8 cellular contexts compared by ENCODE assay signal in genomic region chr11:65382804-65383368, GRCh38. TPM values are rescaled to one million over a fixed set of nuclear protein-coding genes. Genes with fewer than 3 reads are reported as not detected.
DNase-seq lines count a peak whose midpoint lies in the region; ATAC-seq, FAIRE-seq and TF ChIP-seq lines count a peak whose summit lies in the region.

No MANE protein-coding gene starts in this region.

- 3% methylated on average over 12 of the region's 12 CpGs for WGBS in suprapubic skin

- no peak for FAIRE-seq in keratinocyte (lab: Jason Lieb, UNC)

- no peak for TF ChIP-seq POLR2A in suprapubic skin (IDR thresholded peaks at IDR 0.05)

- H3K36me3 ChIP-seq in keratinocyte (ENCODE audit: control insufficient read depth in 2 of 2, extremely low read depth in 1 of 2, insufficient read depth in 2 of 2, low read length in 2 of 2) (peaks cover 0 to under 1% of the 10 kb centered on the region in 2 experiments), suprapubic skin (no peaks in the 10 kb centered on the region)

- H3K4me1 ChIP-seq in keratinocyte (ENCODE audit: control insufficient read depth, extremely low read depth, insufficient read depth, low read length): peaks cover 45% of the 10 kb centered on the region
- H3K4me1 ChIP-seq in suprapubic skin: peaks cover 74% of the 10 kb centered on the region

- H3K27ac Mint-ChIP-seq in activated CD8-positive, alpha-beta memory T cell treated with anti-CD3 and anti-CD28 coated beads, Interleukin-2, amount 10 ng/mL, durations not matched to agents 7 days and 5 days: peak overlapping the region; percentile 98
- peak overlapping the region; percentile 97 for H3K27ac Mint-ChIP-seq in activated CD8-positive, alpha-beta T cell treated with anti-CD3 and anti-CD28 coated beads for 36 hours

- ATAC-seq in activated CD8-positive, alpha-beta memory T cell treated with anti-CD3 and anti-CD28 coated beads, Interleukin-2, amount 10 ng/mL, durations not matched to agents 7 days and 5 days: no peak
- no peak for ATAC-seq in activated CD8-positive, alpha-beta T cell treated with anti-CD3 and anti-CD28 coated beads for 36 hours
- ATAC-seq in HG02798 (IDR thresholded peaks at IDR 0.05; ENCODE audit: poor library complexity, unreplicated experiment) (no peak), GM19463 (IDR thresholded peaks at IDR 0.05; ENCODE audit: unreplicated experiment) (no peak)

- no peak for TF ChIP-seq CTCF in activated CD8-positive, alpha-beta T cell treated with anti-CD3 and anti-CD28 coated beads for 36 hours (IDR thresholded peaks at IDR 0.05)
- no peak for TF ChIP-seq CTCF in keratinocyte (optimal IDR thresholded peaks at IDR 0.05 in 1 of 3, IDR thresholded peaks at IDR 0.05 in 1 of 3, conservative IDR thresholded peaks at IDR 0.05 in 1 of 3; ENCODE audit: extremely low read depth in 1 of 3, insufficient read depth in 2 of 3, low read length in 3 of 3)
- no peak for TF ChIP-seq CTCF in suprapubic skin (IDR thresholded peaks at IDR 0.05)

- peak overlapping the region; percentile 22 to 47 (median 41) for H3K4me3 ChIP-seq in keratinocyte (ENCODE audit: control insufficient read depth in 2 of 3, extremely low read depth in 1 of 3, insufficient read depth in 2 of 3, low read depth in 1 of 3, low read length in 3 of 3)
- peak overlapping the region; percentile 43 for H3K4me3 ChIP-seq in suprapubic skin

- TF ChIP-seq EP300 in suprapubic skin (IDR thresholded peaks at IDR 0.05): no peak

- H3K79me2 ChIP-seq in keratinocyte (ENCODE audit: control insufficient read depth, insufficient read depth, low read length): peaks cover 11% of the 10 kb centered on the region

- peak overlapping the region; percentile 95 for H3K27ac ChIP-seq in keratinocyte (ENCODE audit: control insufficient read depth, insufficient read depth, low read length)
- peak overlapping the region; percentile 96 for H3K27ac ChIP-seq in suprapubic skin

- H4K20me1 ChIP-seq in keratinocyte (ENCODE audit: control insufficient read depth, extremely low read depth, insufficient read depth, low read length): no peaks in the 10 kb centered on the region

- H3K36me3 Mint-ChIP-seq in activated CD8-positive, alpha-beta memory T cell treated with anti-CD3 and anti-CD28 coated beads, Interleukin-2, amount 10 ng/mL, durations not matched to agents 7 days and 5 days: no peaks in the 10 kb centered on the region
- no peaks in the 10 kb centered on the region for H3K36me3 Mint-ChIP-seq in activated CD8-positive, alpha-beta T cell treated with anti-CD3 and anti-CD28 coated beads for 36 hours (ENCODE audit: low read depth)

- peak overlapping the region; percentile 4 for H2AFZ ChIP-seq in keratinocyte (ENCODE audit: control insufficient read depth, low read length)

- H3K9me3 ChIP-seq in keratinocyte (ENCODE audit: control insufficient read depth, low read depth, low read length) (no peaks in the 10 kb centered on the region), suprapubic skin (no peaks in the 10 kb centered on the region)

- H3K4me3 Mint-ChIP-seq in activated CD8-positive, alpha-beta memory T cell treated with anti-CD3 and anti-CD28 coated beads, Interleukin-2, amount 10 ng/mL, durations not matched to agents 7 days and 5 days: peak overlapping the region; percentile 80
- peak overlapping the region; percentile 78 for H3K4me3 Mint-ChIP-seq in activated CD8-positive, alpha-beta T cell treated with anti-CD3 and anti-CD28 coated beads for 36 hours

- peaks cover 54% of the 10 kb centered on the region for H3K4me1 Mint-ChIP-seq in activated CD8-positive, alpha-beta memory T cell treated with anti-CD3 and anti-CD28 coated beads, Interleukin-2, amount 10 ng/mL, durations not matched to agents 7 days and 5 days
- peaks cover 49% of the 10 kb centered on the region for H3K4me1 Mint-ChIP-seq in activated CD8-positive, alpha-beta T cell treated with anti-CD3 and anti-CD28 coated beads for 36 hours (ENCODE audit: low read depth)

- no peaks in the 10 kb centered on the region for H3K27me3 Mint-ChIP-seq in activated CD8-positive, alpha-beta memory T cell treated with anti-CD3 and anti-CD28 coated beads, Interleukin-2, amount 10 ng/mL, durations not matched to agents 7 days and 5 days
- no peaks in the 10 kb centered on the region for H3K27me3 Mint-ChIP-seq in activated CD8-positive, alpha-beta T cell treated with anti-CD3 and anti-CD28 coated beads for 36 hours

- CTCF ChIA-PET in activated CD8-positive, alpha-beta memory T cell treated with anti-CD3 and anti-CD28 coated beads, Interleukin-2, amount 10 ng/mL, durations not matched to agents 7 days and 5 days (lab: Charles Lee): interaction anchor here (0.7 to 3.5 kb wide), 7 partner anchors 15 to 127 kb away, joined by 3 to 22 read pairs (median 5); no protein-coding TSS in a partner anchor
- CTCF ChIA-PET in activated CD8-positive, alpha-beta T cell treated with anti-CD3 and anti-CD28 coated beads for 36 hours (lab: Charles Lee): interaction anchor here (1.5 to 6.1 kb wide), 5 partner anchors 27 to 128 kb away, joined by 3 to 37 read pairs (median 6); no protein-coding TSS in a partner anchor

- H3K9ac ChIP-seq in keratinocyte (ENCODE audit: control insufficient read depth, extremely low read depth, insufficient read depth, low read length): peak overlapping the region; percentile 84

- peak overlapping the region; percentile 88 for H3K4me2 ChIP-seq in keratinocyte (ENCODE audit: control insufficient read depth, extremely low read depth, insufficient read depth, low read depth, low read length)

- POLR2A ChIA-PET in activated CD8-positive, alpha-beta T cell treated with anti-CD3 and anti-CD28 coated beads for 36 hours (lab: Charles Lee): interaction anchor here (0.9 to 18.5 kb wide), 11 partner anchors 12 to 261 kb away, joined by 3 to 339 read pairs (median 3); partner anchors contain the start of genes MALAT1, NEAT1 and SYVN1

- intact Hi-C loops in activated CD8-positive, alpha-beta T cell treated with anti-CD3 and anti-CD28 coated beads for 36 hours (cut with micrococcal nuclease): loop anchor here (2.0 to 5.0 kb wide), 2 partner anchors 44 to 120 kb away; no protein-coding TSS in a partner anchor

- no peaks in the 10 kb centered on the region for H3K9me1 ChIP-seq in keratinocyte (ENCODE audit: control insufficient read depth, extremely low read depth, insufficient read depth, low read length)

- DNase-seq in activated CD8-positive, alpha-beta memory T cell treated with anti-CD3 and anti-CD28 coated beads, Interleukin-2, amount 10 ng/mL, durations not matched to agents 7 days and 5 days: no peak
- DNase-seq in activated CD8-positive, alpha-beta memory T cell treated with anti-CD3 and anti-CD28 coated beads for 24 hours: no peak
- DNase-seq in activated CD8-positive, alpha-beta T cell treated with anti-CD3 and anti-CD28 coated beads for 36 hours: no peak
- no peak for DNase-seq in keratinocyte (ENCODE audit: low read depth, low spot score)
- DNase-seq in suprapubic skin (ENCODE audit: low spot score in 2 of 2): no peak
- no peak for DNase-seq in retina

- H3K27me3 ChIP-seq in keratinocyte (ENCODE audit: control insufficient read depth, extremely low read depth, insufficient read depth, low read length) (no peaks in the 10 kb centered on the region), suprapubic skin (no peaks in the 10 kb centered on the region)

- dilution Hi-C loops in keratinocyte (cut with MboI; ENCODE audit: extremely low pct_ligation_motif_present, low sequenced_read_pairs): no loop called here

- H3K9me3 Mint-ChIP-seq in activated CD8-positive, alpha-beta memory T cell treated with anti-CD3 and anti-CD28 coated beads, Interleukin-2, amount 10 ng/mL, durations not matched to agents 7 days and 5 days (ENCODE audit: low read depth): no peaks in the 10 kb centered on the region
- no peaks in the 10 kb centered on the region for H3K9me3 Mint-ChIP-seq in activated CD8-positive, alpha-beta T cell treated with anti-CD3 and anti-CD28 coated beads for 36 hours

RNA-seq across cellular contexts. Expression of gene SLC25A45, which starts 0.4 kb away (rescaled TPM):
- 10 to 100 TPM; 19.4 to 25.1 TPM for total RNA-seq in activated CD8-positive, alpha-beta memory T cell treated with anti-CD3 and anti-CD28 coated beads, Interleukin-2, amount 10 ng/mL, durations not matched to agents 7 days and 5 days
- total RNA-seq in activated CD8-positive, alpha-beta T cell treated with anti-CD3 and anti-CD28 coated beads for 36 hours: 10 to 100 TPM; 12.8 to 14.4 TPM
- polyA plus RNA-seq in keratinocyte: 0.20 to 0.46 TPM (median 0.25 TPM) in 3 replicates
- 0.25 TPM for polyA plus RNA-seq in keratinocyte (2011; ENCODE audit: low read depth)
- polyA plus RNA-seq in keratinocyte (2011; cell fraction: cytosol; rRNA removed): 0.10 and 0.12 TPM in 2 replicates
- polyA plus RNA-seq in keratinocyte (2011; cell fraction: nucleus; rRNA removed): 1.1 and 1.2 TPM in 2 replicates
- polyA plus RNA-seq in keratinocyte (2012; ENCODE audit: low replicate concordance): 0.50 and 0.66 TPM in 2 replicates
- 0.30 to 0.93 TPM (median 0.59 TPM) in 3 replicates for polyA minus RNA-seq in keratinocyte
- polyA minus RNA-seq in keratinocyte (2011; cell fraction: cytosol; rRNA and poly(A)+ RNA removed): not detected
- polyA minus RNA-seq in keratinocyte (2011; cell fraction: nucleus; rRNA and poly(A)+ RNA removed): 0.95 and 1.4 TPM in 2 replicates
- 1 to 10 TPM; 3.9 to 6.2 (median 4.7) TPM for total RNA-seq in suprapubic skin

RNA-seq across cellular contexts. Expression of gene FRMD8, which starts 3.6 kb away (rescaled TPM):
- total RNA-seq in activated CD8-positive, alpha-beta memory T cell treated with anti-CD3 and anti-CD28 coated beads, Interleukin-2, amount 10 ng/mL, durations not matched to agents 7 days and 5 days: 10 to 100 TPM; 52.0 to 56.7 TPM
- 10 to 100 TPM; 26.8 to 33.3 TPM for total RNA-seq in activated CD8-positive, alpha-beta T cell treated with anti-CD3 and anti-CD28 coated beads for 36 hours
- polyA plus RNA-seq in keratinocyte: 24.1 to 47.3 TPM (median 25.0 TPM) in 3 replicates
- polyA plus RNA-seq in keratinocyte (2011; ENCODE audit: low read depth): 8.5 TPM
- 20.8 and 29.3 TPM in 2 replicates for polyA plus RNA-seq in keratinocyte (2011; cell fraction: cytosol; rRNA removed)
- 58.8 and 74.9 TPM in 2 replicates for polyA plus RNA-seq in keratinocyte (2011; cell fraction: nucleus; rRNA removed)
- 20.8 and 30.9 TPM in 2 replicates for polyA plus RNA-seq in keratinocyte (2012; ENCODE audit: low replicate concordance)
- 28.2 to 54.5 TPM (median 34.5 TPM) in 3 replicates for polyA minus RNA-seq in keratinocyte
- polyA minus RNA-seq in keratinocyte (2011; cell fraction: cytosol; rRNA and poly(A)+ RNA removed): 64.1 TPM
- 56.0 and 58.9 TPM in 2 replicates for polyA minus RNA-seq in keratinocyte (2011; cell fraction: nucleus; rRNA and poly(A)+ RNA removed)
- 100 to 1,000 TPM in 1 of 4 donors, 10 to 100 TPM in 3; 56.2 to 107 (median 81.5) TPM for total RNA-seq in suprapubic skin

RNA-seq across cellular contexts. Expression of gene TIGD3, which starts 28.3 kb away (rescaled TPM):
- 1 to 10 TPM; 1.1 TPM for total RNA-seq in activated CD8-positive, alpha-beta memory T cell treated with anti-CD3 and anti-CD28 coated beads, Interleukin-2, amount 10 ng/mL, durations not matched to agents 7 days and 5 days
- 1 to 10 TPM in 1 of 2 experiments, under 1 TPM in 1; 0.65 to 1.4 TPM for total RNA-seq in activated CD8-positive, alpha-beta T cell treated with anti-CD3 and anti-CD28 coated beads for 36 hours
- polyA plus RNA-seq in keratinocyte: 0.04 to 0.05 TPM in 2 of 3 replicates, not detected in the other
- polyA plus RNA-seq in keratinocyte (2011; ENCODE audit: low read depth): 0.56 TPM
- polyA plus RNA-seq in keratinocyte (2011; cell fraction: cytosol; rRNA removed): 0.05 TPM in 1 of 2 replicates, not detected in the other
- 0.23 and 0.32 TPM in 2 replicates for polyA plus RNA-seq in keratinocyte (2011; cell fraction: nucleus; rRNA removed)
- polyA plus RNA-seq in keratinocyte (2012; ENCODE audit: low replicate concordance): 0.05 and 0.23 TPM in 2 replicates
- not detected in 3 replicates for polyA minus RNA-seq in keratinocyte
- polyA minus RNA-seq in keratinocyte (2011; cell fraction: cytosol; rRNA and poly(A)+ RNA removed): not detected
- not detected in 2 replicates for polyA minus RNA-seq in keratinocyte (2011; cell fraction: nucleus; rRNA and poly(A)+ RNA removed)
- under 1 TPM in 3 of 4 donors, not detected in 1; 0.32 to 0.76 (median 0.64) TPM for total RNA-seq in suprapubic skin

RNA-seq across cellular contexts. Expression of gene NEAT1, which starts 39.7 kb away (rescaled TPM):
- 100 to 1,000 TPM; 525 to 618 TPM for total RNA-seq in activated CD8-positive, alpha-beta memory T cell treated with anti-CD3 and anti-CD28 coated beads, Interleukin-2, amount 10 ng/mL, durations not matched to agents 7 days and 5 days
- total RNA-seq in activated CD8-positive, alpha-beta T cell treated with anti-CD3 and anti-CD28 coated beads for 36 hours: 100 to 1,000 TPM; 313 to 358 TPM
- 66.5 to 270 TPM (median 171 TPM) in 3 replicates for polyA plus RNA-seq in keratinocyte
- polyA plus RNA-seq in keratinocyte (2011; ENCODE audit: low read depth): 1,124 TPM
- 5.3 and 11.3 TPM in 2 replicates for polyA plus RNA-seq in keratinocyte (2011; cell fraction: cytosol; rRNA removed)
- 1,267 and 1,668 TPM in 2 replicates for polyA plus RNA-seq in keratinocyte (2011; cell fraction: nucleus; rRNA removed)
- 218 and 908 TPM in 2 replicates for polyA plus RNA-seq in keratinocyte (2012; ENCODE audit: low replicate concordance)
- 73.3 to 442 TPM (median 228 TPM) in 3 replicates for polyA minus RNA-seq in keratinocyte
- 8.4 TPM for polyA minus RNA-seq in keratinocyte (2011; cell fraction: cytosol; rRNA and poly(A)+ RNA removed)
- 402 and 1,225 TPM in 2 replicates for polyA minus RNA-seq in keratinocyte (2011; cell fraction: nucleus; rRNA and poly(A)+ RNA removed)
- total RNA-seq in suprapubic skin: 1,000 to 10,000 TPM in 1 of 4 donors, 100 to 1,000 TPM in 3; 336 to 2,041 (median 481) TPM

RNA-seq across cellular contexts. Expression of gene DPF2, which starts 49.2 kb away (rescaled TPM):
- total RNA-seq in activated CD8-positive, alpha-beta memory T cell treated with anti-CD3 and anti-CD28 coated beads, Interleukin-2, amount 10 ng/mL, durations not matched to agents 7 days and 5 days: 10 to 100 TPM; 81.4 to 87.2 TPM
- total RNA-seq in activated CD8-positive, alpha-beta T cell treated with anti-CD3 and anti-CD28 coated beads for 36 hours: 10 to 100 TPM; 50.3 to 61.5 TPM
- polyA plus RNA-seq in keratinocyte: 14.5 to 43.9 TPM (median 16.8 TPM) in 3 replicates
- polyA plus RNA-seq in keratinocyte (2011; ENCODE audit: low read depth): 15.6 TPM
- 25.9 and 28.3 TPM in 2 replicates for polyA plus RNA-seq in keratinocyte (2011; cell fraction: cytosol; rRNA removed)
- polyA plus RNA-seq in keratinocyte (2011; cell fraction: nucleus; rRNA removed): 62.6 and 66.3 TPM in 2 replicates
- 26.6 and 28.8 TPM in 2 replicates for polyA plus RNA-seq in keratinocyte (2012; ENCODE audit: low replicate concordance)
- 23.0 to 75.8 TPM (median 23.5 TPM) in 3 replicates for polyA minus RNA-seq in keratinocyte
- 19.8 TPM for polyA minus RNA-seq in keratinocyte (2011; cell fraction: cytosol; rRNA and poly(A)+ RNA removed)
- polyA minus RNA-seq in keratinocyte (2011; cell fraction: nucleus; rRNA and poly(A)+ RNA removed): 15.9 and 26.8 TPM in 2 replicates
- total RNA-seq in suprapubic skin: 10 to 100 TPM; 17.8 to 35.8 (median 27.4) TPM
